In genomic region chr6:43228951-43229802, GRCh38 we compare ENCODE assay signal across 8 cellular contexts. TPM values are rescaled to one million over a fixed set of nuclear protein-coding genes. Genes with fewer than 3 reads are reported as not detected.
DNase-seq lines count a peak whose midpoint lies in the region; ATAC-seq and TF ChIP-seq lines count a peak whose summit lies in the region.

Gene DNPH1 (minus strand): TSS chr6:43229481. CDS start chr6:43229456, 25 bp downstream.

- H3K4me2 ChIP-seq in DOHH2 (ENCODE audit: low read length) (peak within 1 kb of the TSS; percentile 87), KMS-11 (peak within 1 kb of the TSS; percentile 79)

- no peaks in the 10 kb centered on the region for H3K9me3 ChIP-seq in DOHH2 (ENCODE audit: control insufficient read depth, insufficient read depth, low read length)
- no peaks in the 10 kb centered on the region for H3K9me3 ChIP-seq in upper lobe of left lung

- TF ChIP-seq POLR2A in upper lobe of left lung (IDR thresholded peaks at IDR 0.05), result peak in 1 of 4 donors; percentile 61

- intact Hi-C loops in left cardiac atrium (cut with DNase I), result no loop called here
- intact Hi-C loops in posterior vena cava (cut with DNase I), result no loop called here

- H3K9me2 ChIP-seq in DOHH2 (replicated peaks; ENCODE audit: control insufficient read depth, low read length), result no peaks in the 10 kb centered on the region

- H3K79me2 ChIP-seq in DOHH2 (ENCODE audit: control insufficient read depth, low read length) (peaks cover 38% of the 10 kb centered on the region), KMS-11 (ENCODE audit: insufficient read depth, low read depth) (peaks cover 23% of the 10 kb centered on the region)

- H2AFZ ChIP-seq in KMS-11 (ENCODE audit: low read depth), result peak within 1 kb of the TSS; percentile 60

- peaks cover 27% of the 10 kb centered on the region for H3K36me3 ChIP-seq in DOHH2 (ENCODE audit: control insufficient read depth, low read length)
- no peaks in the 10 kb centered on the region for H3K36me3 ChIP-seq in KMS-11 (ENCODE audit: insufficient read depth)
- H3K36me3 ChIP-seq in upper lobe of left lung, result peaks cover 0 to 2% (median 0%) of the 10 kb centered on the region in 4 donors

- TF ChIP-seq EP300 in upper lobe of left lung (IDR thresholded peaks at IDR 0.05), result no peak

- DNase-seq in T follicular helper cell (ENCODE audit: low read depth) (peak; percentile 64), left cardiac atrium (peak; percentile 84), posterior vena cava (ENCODE audit: low spot score) (peak; percentile 93), upper lobe of left lung (peak; percentile 77 to 97)

- H3K27ac ChIP-seq in DOHH2 (ENCODE audit: low read depth, low read length) (peak within 1 kb of the TSS; percentile 28), KMS-11 (peak within 1 kb of the TSS; percentile 68), adipose tissue (ENCODE audit: low read depth, low read length) (no peak within 1 kb of the TSS), upper lobe of left lung (peak within 1 kb of the TSS in 3 of 4 donors; percentile 52 to 76 (median 68))

- H3F3A ChIP-seq in DOHH2 (ENCODE audit: control insufficient read depth, insufficient read depth), result peaks cover 10% of the 10 kb centered on the region; the same call in 1 of the 2 replicates

- TF ChIP-seq CTCF in DOHH2 (IDR thresholded peaks at IDR 0.05; ENCODE audit: low read depth, low read length, poor library complexity, severe bottlenecking) (peak; percentile 84), KMS-11 (conservative IDR thresholded peaks at IDR 0.05; ENCODE audit: low read depth, low read length) (peak; percentile 72), upper lobe of left lung (IDR thresholded peaks at IDR 0.05) (peak; percentile 90 to 98 (median 98))

- H4K20me1 ChIP-seq in DOHH2 (ENCODE audit: control insufficient read depth, insufficient read depth, low read depth, low read length) (no peaks in the 10 kb centered on the region), KMS-11 (ENCODE audit: insufficient read depth) (no peaks in the 10 kb centered on the region)

- H3K4me1 ChIP-seq in DOHH2 (ENCODE audit: control insufficient read depth, low read length) (peaks cover 51% of the 10 kb centered on the region), KMS-11 (ENCODE audit: low read depth, poor library complexity, severe bottlenecking) (peaks cover 38% of the 10 kb centered on the region), upper lobe of left lung (peaks cover 0 to 22% (median 13%) of the 10 kb centered on the region in 4 donors)

- 1 to 2% (median 2%) methylated on average over 62 to 82 of the region's 82 CpGs for WGBS in adipose tissue, 3 donors
- WGBS in upper lobe of left lung, 2 donors, result 7 to 24% methylated on average over 7 to 30 of the region's 82 CpGs

- H3K27me3 ChIP-seq in DOHH2 (ENCODE audit: control insufficient read depth, low read length) (no peaks in the 10 kb centered on the region), KMS-11 (ENCODE audit: insufficient read depth, low read depth) (no peaks in the 10 kb centered on the region), upper lobe of left lung (no peaks in the 10 kb centered on the region)

- H3K9ac ChIP-seq in KMS-11, result peak within 1 kb of the TSS; percentile 87

- H3K4me3 ChIP-seq in DOHH2 (ENCODE audit: low read length) (peak within 1 kb of the TSS; percentile 78), KMS-11 (IDR thresholded peaks at IDR 0.05; ENCODE audit: insufficient read depth, low read depth, low read length) (no peak within 1 kb of the TSS), upper lobe of left lung (peak within 1 kb of the TSS; percentile 49 to 85 (median 68))

- ATAC-seq in GM21526 (IDR thresholded peaks at IDR 0.05; ENCODE audit: low FRiP score, unreplicated experiment) (peak; percentile 59), left cardiac atrium (peak; percentile 96 to 98), upper lobe of left lung (ENCODE audit: low FRiP score in 2 of 2) (peak; percentile 88 to 97)

RNA-seq across cellular contexts. Expression of gene DNPH1, which starts in this region (rescaled TPM):
- polyA plus RNA-seq in adipose tissue, result 100 to 1,000 TPM in 2 of 3 donors, 10 to 100 TPM in 1; 95.0 to 136 (median 107) TPM
- total RNA-seq in left cardiac atrium (10 to 100 TPM; 22.7 to 35.4 TPM), posterior vena cava (10 to 100 TPM; 24.5 to 42.5 TPM), upper lobe of left lung (10 to 100 TPM; 15.7 to 63.4 (median 44.4) TPM)
